ENCODE assay signal across 19 cellular contexts in genomic region chr6:169849396-169849795, GRCh38.
"Had no signal": no experiment of that assay in that cellular context is flagged by ENCODE, and none has a peak within 500 bp of the region (broad histone marks: within the 10 kb centered on the region; RNA-seq: fewer than 3 reads in every experiment).

No MANE protein-coding gene starts in this region.

- H3K4me3 ChIP-seq: gastrocnemius medialis, heart left ventricle, suprapubic skin, transverse colon had no signal

- H3K4me2 ChIP-seq: SK-N-SH had no signal

- H3K27ac ChIP-seq: gastrocnemius medialis, heart left ventricle, suprapubic skin, transverse colon had no signal

- H3K9me3 ChIP-seq: gastrocnemius medialis, heart left ventricle, SK-N-SH, suprapubic skin, transverse colon had no signal

- ATAC-seq: activated T-cell treated with anti-CD3 and anti-CD28 coated beads, Interleukin-2, amount 50 U/mL, for 4 hours; esophagus mucosa; gastrocnemius medialis; heart left ventricle; natural killer cell treated with Interleukin-12 subunit alpha and Interleukin-12 subunit beta and Interleukin-15 and Interleukin-18, amount 100 ng/mL, for 72 hours had no signal

- H3K9ac ChIP-seq: SK-N-SH had no signal

- DNase-seq: activated CD4-positive, alpha-beta memory T cell treated with anti-CD3 and anti-CD28 coated beads, Interleukin-2, amount 10 ng/mL, durations not matched to agents 7 days and 5 days; activated CD4-positive, alpha-beta T cell treated with anti-CD3 and anti-CD28 coated beads for 48 hours; activated CD4-positive, CD25-positive, alpha-beta regulatory T cell; activated naive CD4-positive, alpha-beta T cell treated with anti-CD3 and anti-CD28 coated beads, Interleukin-2, amount 10 ng/mL, durations not matched to agents 7 days and 5 days; activated T-cell treated with anti-CD3 and anti-CD28 coated beads, Interleukin-2, amount 50 U/mL, for 4 hours; aorta; cortex of kidney; effector CD4-positive, alpha-beta T cell; gastrocnemius medialis; immature natural killer cell; retina; SK-N-SH; stimulated activated CD4-positive, alpha-beta T cell treated with anti-CD3 and anti-CD28 coated beads, Interleukin-2, amount 100 ng/mL, for 24 hours; transverse colon had no signal

- FAIRE-seq: TTC549 had no signal

- H3K27me3 ChIP-seq: gastrocnemius medialis, transverse colon had no signal

- H3K36me3 ChIP-seq: gastrocnemius medialis, heart left ventricle, suprapubic skin, transverse colon had no signal

- H3K4me1 ChIP-seq: transverse colon had no signal
